ENCODE assay signal across 15 cellular contexts in the genomic region with DNA sequence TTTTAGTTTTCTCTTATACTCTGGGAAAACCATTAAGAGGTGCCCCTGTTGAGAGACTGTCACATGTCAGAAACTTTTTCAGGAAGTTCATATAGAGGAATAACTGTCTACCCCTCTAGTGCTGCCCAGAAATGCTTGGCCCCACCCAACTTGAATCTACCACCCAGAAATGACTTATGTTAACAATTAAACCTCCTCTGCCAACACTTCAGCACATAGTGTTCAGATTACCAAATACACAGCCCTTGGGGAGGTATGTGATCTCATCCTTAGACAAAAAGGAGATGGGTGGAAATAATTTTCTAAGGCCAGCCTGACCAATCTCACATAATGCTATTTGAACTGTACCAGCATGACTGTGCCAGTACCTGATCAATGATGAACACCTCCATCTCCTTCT. TPM values are rescaled to one million over a fixed set of nuclear protein-coding genes. Genes with fewer than 3 reads are reported as not detected.
"Had no signal": no experiment of that assay in that cellular context is flagged by ENCODE, and none has a peak within 500 bp of the region (broad histone marks: within the 10 kb centered on the region; RNA-seq: fewer than 3 reads in every experiment).

No MANE protein-coding gene starts in this region.

- ATAC-seq: activated CD4-positive, CD25-positive, alpha-beta regulatory T cell treated with anti-CD3 and anti-CD28 coated beads, Interleukin-2, amount 50 U/mL, for 24 hours; esophagus mucosa; left lobe of liver; naive thymus-derived CD8-positive, alpha-beta T cell had no signal

- FAIRE-seq: endometrium had no signal

- H3K4me3 ChIP-seq: ascending aorta, colonic mucosa, testis, upper lobe of left lung had no signal

- H3K9me3 ChIP-seq: ascending aorta, colonic mucosa, testis, upper lobe of left lung had no signal

- H3K36me3 ChIP-seq: ascending aorta, colonic mucosa, upper lobe of left lung had no signal

- H3K27me3 ChIP-seq: ascending aorta, colonic mucosa, testis, upper lobe of left lung had no signal

- H3K4me1 ChIP-seq: ascending aorta, colonic mucosa, testis had no signal

- DNase-seq: activated naive CD4-positive, alpha-beta T cell; activated naive CD8-positive, alpha-beta T cell treated with anti-CD3 and anti-CD28 coated beads, Interleukin-2, amount 10 ng/mL, durations not matched to agents 7 days and 5 days; colonic mucosa; islet precursor cell; mesenchymal stem cell; naive thymus-derived CD8-positive, alpha-beta T cell; T-helper 2 cell; testis; upper lobe of left lung had no signal

- H3K27ac ChIP-seq: ascending aorta, colonic mucosa, testis, upper lobe of left lung had no signal

RNA-seq across cellular contexts. Expression of gene CCDC169, which starts 35.6 kb away (rescaled TPM):
- total RNA-seq: activated naive CD8-positive, alpha-beta T cell treated with anti-CD3 and anti-CD28 coated beads, Interleukin-2, amount 10 ng/mL, durations not matched to agents 7 days and 5 days; naive thymus-derived CD8-positive, alpha-beta T cell had no signal

RNA-seq across cellular contexts. Expression of gene SOHLH2, which starts 47.6 kb away (rescaled TPM):
- total RNA-seq: activated CD8-positive, alpha-beta memory T cell treated with anti-CD3 and anti-CD28 coated beads for 36 hours; activated naive CD8-positive, alpha-beta T cell treated with anti-CD3 and anti-CD28 coated beads, Interleukin-2, amount 10 ng/mL, durations not matched to agents 7 days and 5 days; ascending aorta; left lobe of liver; naive thymus-derived CD8-positive, alpha-beta T cell had no signal
- polyA plus RNA-seq: naive thymus-derived CD8-positive, alpha-beta T cell had no signal
